Comparison of ENCODE assay signal across 27 cellular contexts in the genomic region with DNA sequence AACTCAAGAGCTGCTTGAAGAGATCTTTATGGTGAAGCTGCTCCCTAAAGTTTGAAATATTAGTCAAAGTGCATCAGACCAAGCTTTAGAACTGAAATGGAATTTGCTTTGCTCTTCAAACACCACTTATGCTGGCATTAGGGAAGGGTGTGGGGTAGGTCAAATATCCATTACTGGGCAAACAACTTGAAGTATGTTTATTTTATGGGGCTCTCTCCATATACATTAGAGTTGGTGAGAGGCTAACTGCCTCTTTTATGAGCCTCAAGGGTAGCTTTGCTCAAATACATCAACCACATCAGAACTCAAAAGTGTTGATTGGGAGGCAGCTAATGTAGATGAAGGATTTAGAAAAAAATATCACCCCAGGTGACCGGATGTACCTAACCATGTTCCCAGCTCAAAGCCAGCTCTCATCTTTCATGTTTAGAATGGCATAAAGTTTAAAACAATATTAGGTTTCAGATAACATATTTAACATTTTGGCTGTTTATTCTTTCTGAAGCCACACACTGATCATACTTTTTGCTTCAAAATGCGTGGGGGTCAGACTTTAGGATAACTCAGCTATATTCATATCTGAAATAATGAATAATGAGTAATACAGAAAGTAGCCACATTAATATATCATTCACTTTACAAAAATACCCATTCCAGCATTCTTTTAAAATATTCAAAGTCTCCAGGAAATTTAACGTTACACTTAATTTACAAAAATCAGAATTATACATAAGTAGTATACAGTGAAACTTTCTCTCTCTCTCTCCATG.
DNase-seq lines count a peak whose midpoint lies in the region; ATAC-seq and TF ChIP-seq lines count a peak whose summit lies in the region.
"Had no signal": no experiment of that assay in that cellular context is flagged by ENCODE, and none has a peak within 500 bp of the region (broad histone marks: within the 10 kb centered on the region; RNA-seq: fewer than 3 reads in every experiment).

No MANE protein-coding gene starts in this region.

- no peaks in the 10 kb centered on the region for H4K20me1 ChIP-seq in osteoblast (ENCODE audit: insufficient read depth, low read length)

- H3K4me2 ChIP-seq in osteoblast (ENCODE audit: insufficient read depth, low read length) = no peak overlapping the region

- no peak overlapping the region for H3K4me3 ChIP-seq in osteoblast (ENCODE audit: insufficient read depth, low read length)
- H3K4me3 ChIP-seq: right lobe of liver had no signal

- DNase-seq in NCI-H2107 treated with DMSO at 0.1 percent for 48 hours (lab: John Stamatoyannopoulos, UW; ENCODE audit: unreplicated experiment) (peak; percentile 50), NCI-H2107 (lab: John Stamatoyannopoulos, UW) (no peak), NCI-H187 treated with DMSO at 0.1 percent for 48 hours (lab: John Stamatoyannopoulos, UW) (peak; percentile 91), NCI-H69 (lab: John Stamatoyannopoulos, UW) (peak; percentile 68), omental fat pad (ENCODE audit: low spot score) (no peak), osteoblast (ENCODE audit: insufficient read length, low spot score, missing footprints) (no peak), nephron progenitor cell (no peak), COR-L47 (lab: John Stamatoyannopoulos, UW) (no peak)
- DNase-seq: activated CD4-positive, alpha-beta T cell treated with anti-CD3 and anti-CD28 coated beads, Interleukin-2, amount 50 U/mL, for 48 hours; activated effector memory CD4-positive, alpha-beta T cell treated with Interleukin-2 at 50 U/mL for 16 hours; activated naive CD8-positive, alpha-beta T cell treated with anti-CD3 and anti-CD28 coated beads, Interleukin-2, amount 50 U/mL, for 24 hours; CD8-positive, alpha-beta T cell; effector CD4-positive, alpha-beta T cell; EL; foreskin keratinocyte; HCEC 1CT; hippocampal formation; MV-4-11; NCI-H524; posterior cingulate gyrus; right lobe of liver; T-helper 9 cell had no signal

- H3K9me3 ChIP-seq in osteoblast (ENCODE audit: low read depth, low read length) = no peaks in the 10 kb centered on the region
- H3K9me3 ChIP-seq: right lobe of liver had no signal

- H3K36me3 ChIP-seq in osteoblast (ENCODE audit: insufficient read depth, low read length) = no peaks in the 10 kb centered on the region
- H3K36me3 ChIP-seq: right lobe of liver had no signal

- H3K79me2 ChIP-seq in osteoblast (ENCODE audit: insufficient read depth, low read length) = no peaks in the 10 kb centered on the region

- H3K4me1 Mint-ChIP-seq in nephron progenitor cell = no peaks in the 10 kb centered on the region
- H3K4me1 Mint-ChIP-seq: brain, WTC11 had no signal

- H3K27ac Mint-ChIP-seq in nephron progenitor cell = no peak overlapping the region
- H3K27ac Mint-ChIP-seq: activated naive CD8-positive, alpha-beta T cell treated with anti-CD3 and anti-CD28 coated beads, Interleukin-2, amount 50 U/mL, for 24 hours; brain; CD8-positive, alpha-beta T cell; natural killer cell treated with Interleukin-12 subunit alpha and Interleukin-12 subunit beta and Interleukin-15 and Interleukin-18, amount 100 ng/mL, for 72 hours; type B pancreatic cell; WTC11 had no signal

- H3K4me1 ChIP-seq in osteoblast (ENCODE audit: insufficient read depth, low read length) = peaks cover 9% of the 10 kb centered on the region
- H3K4me1 ChIP-seq: foreskin keratinocyte, right lobe of liver had no signal

- H3K27me3 Mint-ChIP-seq in nephron progenitor cell (ENCODE audit: low read depth, poor library complexity) = peaks cover 4% of the 10 kb centered on the region
- H3K27me3 Mint-ChIP-seq: activated naive CD8-positive, alpha-beta T cell treated with anti-CD3 and anti-CD28 coated beads, Interleukin-2, amount 50 U/mL, for 24 hours; brain; type B pancreatic cell had no signal

- H3K36me3 Mint-ChIP-seq in nephron progenitor cell (ENCODE audit: low read depth) = no peaks in the 10 kb centered on the region
- H3K36me3 Mint-ChIP-seq: brain, type B pancreatic cell, WTC11 had no signal

- peaks cover 6% of the 10 kb centered on the region for H3K9me3 Mint-ChIP-seq in nephron progenitor cell
- H3K9me3 Mint-ChIP-seq: WTC11 had no signal

- no peaks in the 10 kb centered on the region for H3K27me3 ChIP-seq in osteoblast (ENCODE audit: insufficient read depth, low read length)
- H3K27me3 ChIP-seq: foreskin keratinocyte, right lobe of liver had no signal

- no peak overlapping the region for H3K4me3 Mint-ChIP-seq in nephron progenitor cell
- H3K4me3 Mint-ChIP-seq: activated naive CD8-positive, alpha-beta T cell treated with anti-CD3 and anti-CD28 coated beads, Interleukin-2, amount 50 U/mL, for 24 hours; brain; CD8-positive, alpha-beta T cell; natural killer cell treated with Interleukin-12 subunit alpha and Interleukin-12 subunit beta and Interleukin-15 and Interleukin-18, amount 100 ng/mL, for 72 hours; type B pancreatic cell; WTC11 had no signal

- peak; percentile 6 for ATAC-seq in omental fat pad (ENCODE audit: low FRiP score)
- ATAC-seq: activated naive CD8-positive, alpha-beta T cell treated with anti-CD3 and anti-CD28 coated beads, Interleukin-2, amount 50 U/mL, for 24 hours; CD8-positive, alpha-beta T cell; foreskin keratinocyte; natural killer cell treated with Interleukin-12 subunit alpha and Interleukin-12 subunit beta and Interleukin-15 and Interleukin-18, amount 100 ng/mL, for 72 hours; right lobe of liver; WTC11 had no signal

- no peak overlapping the region for H3K27ac ChIP-seq in osteoblast (ENCODE audit: low read depth, low read length)
- H3K27ac ChIP-seq: 22Rv1, foreskin keratinocyte, right lobe of liver had no signal

- TF ChIP-seq CTCF in omental fat pad (IDR thresholded peaks at IDR 0.05) = no peak
- TF ChIP-seq CTCF in osteoblast (IDR thresholded peaks at IDR 0.05; ENCODE audit: extremely low read depth, low read depth, low read length) = no peak
- no peak for TF ChIP-seq CTCF in nephron progenitor cell (IDR thresholded peaks at IDR 0.05)

- no peak overlapping the region for H2AFZ ChIP-seq in osteoblast (ENCODE audit: low read length)

Comparison
In these comparisons a context has a peak if more than half of its experiments do, and no peak if none do; other contexts are left out.
1. DNase-seq: peak in NCI-H2107 treated with DMSO at 0.1 percent for 48 hours (single experiment), NCI-H187 treated with DMSO at 0.1 percent for 48 hours (single experiment) and NCI-H69 (single experiment); none in NCI-H2107 (single experiment), omental fat pad (single experiment), osteoblast (single experiment), nephron progenitor cell (single experiment) and COR-L47 (single experiment).